In the genomic region with DNA sequence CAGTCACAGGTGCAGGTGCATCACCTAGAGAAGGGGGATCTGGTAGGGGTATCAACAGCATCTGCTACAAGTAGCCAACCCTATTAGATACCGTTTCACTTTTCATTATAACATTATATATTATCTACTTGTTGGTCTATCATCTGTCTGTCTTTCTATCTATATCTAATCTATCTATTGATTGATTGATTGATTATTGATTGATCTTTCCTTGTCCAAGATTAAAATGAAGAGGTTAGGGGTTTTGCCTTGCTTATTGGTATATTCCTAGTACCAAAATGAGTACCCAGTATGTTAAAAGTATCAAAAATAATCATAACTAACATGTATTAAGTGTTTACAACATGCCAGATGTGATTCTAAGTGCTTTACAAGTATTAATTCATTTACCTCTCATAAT, we compare ENCODE assay signal across 32 cellular contexts.
"Had no signal": no experiment of that assay in that cellular context is flagged by ENCODE, and none has a peak within 500 bp of the region (broad histone marks: within the 10 kb centered on the region; RNA-seq: fewer than 3 reads in every experiment).

No MANE protein-coding gene starts in this region.

- H3K9me3 ChIP-seq: MG63 had no signal

- DNase-seq: Karpas-422, Kasumi-1, MG63, MM.1S, MV-4-11, NCI-H1048, NCI-H1092, NCI-H1092 treated with DMSO at 0.1 percent for 48 hours, NCI-H1105, NCI-H1417 treated with DMSO at 0.1 percent for 48 hours, NCI-H1436, NCI-H1436 treated with DMSO at 0.1 percent for 48 hours, NCI-H146, NCI-H1694, NCI-H1694 treated with DMSO at 0.1 percent for 48 hours, NCI-H187, NCI-H187 treated with DMSO at 0.1 percent for 48 hours, NCI-H1930, NCI-H2029, NCI-H2029 treated with DMSO at 0.1 percent for 48 hours, NCI-H2081, NCI-H2081 treated with DMSO at 0.1 percent for 48 hours, NCI-H2107, NCI-H2171, NCI-H2171 treated with DMSO at 0.1 percent for 48 hours, NCI-H2227 treated with DMSO at 0.1 percent for 48 hours, NCI-H226, NCI-H345, NCI-H446, NCI-H446 treated with DMSO at 0.1 percent for 48 hours, NCI-H510A, NCI-H510A treated with DMSO at 0.1 percent for 48 hours had no signal

- H3K4me3 ChIP-seq: MG63 had no signal

- H3K36me3 ChIP-seq: MG63 had no signal

- H3K27me3 ChIP-seq: MG63 had no signal
